ENCODE assay signal across 1 cellular context in the genomic region with DNA sequence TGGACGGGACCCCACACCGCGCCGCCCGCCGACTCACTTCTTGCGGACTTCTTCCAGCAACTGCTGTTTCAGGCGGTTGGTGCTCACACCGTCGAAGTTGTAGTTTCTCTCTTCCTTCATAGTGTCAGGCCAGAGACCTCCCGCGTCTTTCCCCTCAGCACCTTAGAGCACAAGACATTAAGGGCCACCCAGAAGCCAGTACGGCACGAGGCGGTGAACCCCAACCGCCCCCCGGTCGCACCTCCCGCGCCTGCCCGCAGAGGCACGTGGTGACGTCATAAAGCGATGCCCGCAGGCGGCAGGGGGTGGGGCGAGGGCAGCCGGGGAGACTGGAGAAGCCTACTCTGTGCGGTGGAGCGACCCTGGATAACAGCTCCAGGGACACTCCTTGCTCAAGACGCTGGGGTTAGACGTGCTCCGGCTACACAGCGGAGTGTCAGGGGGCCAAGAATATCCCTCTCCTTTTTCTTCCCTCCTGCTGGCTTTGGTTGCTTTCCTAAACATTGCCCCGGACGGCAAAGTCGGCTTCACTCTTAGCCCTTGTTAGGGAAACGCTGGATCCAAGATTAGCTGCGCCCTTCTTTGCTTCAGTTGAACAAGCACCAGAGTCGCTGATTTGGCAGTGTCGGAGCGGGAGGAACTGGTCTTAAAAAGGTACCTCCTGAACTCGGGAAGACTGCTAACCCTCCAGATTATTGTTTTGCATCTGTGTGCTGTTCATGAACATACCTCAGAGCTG.
TF ChIP-seq lines count a peak whose summit lies in the region.

Gene CCDC169, minus strand, starts transcription at position 215 of the 739 bp plus-strand sequence. Its CDS starts 95 bp downstream, at position 120.

TF ChIP-seq in K562, 482 proteins besides CTCF, POLR2A, EP300 and RAD21 (continued from another document and continues in another):
- TF ChIP-seq, protein P1, sequence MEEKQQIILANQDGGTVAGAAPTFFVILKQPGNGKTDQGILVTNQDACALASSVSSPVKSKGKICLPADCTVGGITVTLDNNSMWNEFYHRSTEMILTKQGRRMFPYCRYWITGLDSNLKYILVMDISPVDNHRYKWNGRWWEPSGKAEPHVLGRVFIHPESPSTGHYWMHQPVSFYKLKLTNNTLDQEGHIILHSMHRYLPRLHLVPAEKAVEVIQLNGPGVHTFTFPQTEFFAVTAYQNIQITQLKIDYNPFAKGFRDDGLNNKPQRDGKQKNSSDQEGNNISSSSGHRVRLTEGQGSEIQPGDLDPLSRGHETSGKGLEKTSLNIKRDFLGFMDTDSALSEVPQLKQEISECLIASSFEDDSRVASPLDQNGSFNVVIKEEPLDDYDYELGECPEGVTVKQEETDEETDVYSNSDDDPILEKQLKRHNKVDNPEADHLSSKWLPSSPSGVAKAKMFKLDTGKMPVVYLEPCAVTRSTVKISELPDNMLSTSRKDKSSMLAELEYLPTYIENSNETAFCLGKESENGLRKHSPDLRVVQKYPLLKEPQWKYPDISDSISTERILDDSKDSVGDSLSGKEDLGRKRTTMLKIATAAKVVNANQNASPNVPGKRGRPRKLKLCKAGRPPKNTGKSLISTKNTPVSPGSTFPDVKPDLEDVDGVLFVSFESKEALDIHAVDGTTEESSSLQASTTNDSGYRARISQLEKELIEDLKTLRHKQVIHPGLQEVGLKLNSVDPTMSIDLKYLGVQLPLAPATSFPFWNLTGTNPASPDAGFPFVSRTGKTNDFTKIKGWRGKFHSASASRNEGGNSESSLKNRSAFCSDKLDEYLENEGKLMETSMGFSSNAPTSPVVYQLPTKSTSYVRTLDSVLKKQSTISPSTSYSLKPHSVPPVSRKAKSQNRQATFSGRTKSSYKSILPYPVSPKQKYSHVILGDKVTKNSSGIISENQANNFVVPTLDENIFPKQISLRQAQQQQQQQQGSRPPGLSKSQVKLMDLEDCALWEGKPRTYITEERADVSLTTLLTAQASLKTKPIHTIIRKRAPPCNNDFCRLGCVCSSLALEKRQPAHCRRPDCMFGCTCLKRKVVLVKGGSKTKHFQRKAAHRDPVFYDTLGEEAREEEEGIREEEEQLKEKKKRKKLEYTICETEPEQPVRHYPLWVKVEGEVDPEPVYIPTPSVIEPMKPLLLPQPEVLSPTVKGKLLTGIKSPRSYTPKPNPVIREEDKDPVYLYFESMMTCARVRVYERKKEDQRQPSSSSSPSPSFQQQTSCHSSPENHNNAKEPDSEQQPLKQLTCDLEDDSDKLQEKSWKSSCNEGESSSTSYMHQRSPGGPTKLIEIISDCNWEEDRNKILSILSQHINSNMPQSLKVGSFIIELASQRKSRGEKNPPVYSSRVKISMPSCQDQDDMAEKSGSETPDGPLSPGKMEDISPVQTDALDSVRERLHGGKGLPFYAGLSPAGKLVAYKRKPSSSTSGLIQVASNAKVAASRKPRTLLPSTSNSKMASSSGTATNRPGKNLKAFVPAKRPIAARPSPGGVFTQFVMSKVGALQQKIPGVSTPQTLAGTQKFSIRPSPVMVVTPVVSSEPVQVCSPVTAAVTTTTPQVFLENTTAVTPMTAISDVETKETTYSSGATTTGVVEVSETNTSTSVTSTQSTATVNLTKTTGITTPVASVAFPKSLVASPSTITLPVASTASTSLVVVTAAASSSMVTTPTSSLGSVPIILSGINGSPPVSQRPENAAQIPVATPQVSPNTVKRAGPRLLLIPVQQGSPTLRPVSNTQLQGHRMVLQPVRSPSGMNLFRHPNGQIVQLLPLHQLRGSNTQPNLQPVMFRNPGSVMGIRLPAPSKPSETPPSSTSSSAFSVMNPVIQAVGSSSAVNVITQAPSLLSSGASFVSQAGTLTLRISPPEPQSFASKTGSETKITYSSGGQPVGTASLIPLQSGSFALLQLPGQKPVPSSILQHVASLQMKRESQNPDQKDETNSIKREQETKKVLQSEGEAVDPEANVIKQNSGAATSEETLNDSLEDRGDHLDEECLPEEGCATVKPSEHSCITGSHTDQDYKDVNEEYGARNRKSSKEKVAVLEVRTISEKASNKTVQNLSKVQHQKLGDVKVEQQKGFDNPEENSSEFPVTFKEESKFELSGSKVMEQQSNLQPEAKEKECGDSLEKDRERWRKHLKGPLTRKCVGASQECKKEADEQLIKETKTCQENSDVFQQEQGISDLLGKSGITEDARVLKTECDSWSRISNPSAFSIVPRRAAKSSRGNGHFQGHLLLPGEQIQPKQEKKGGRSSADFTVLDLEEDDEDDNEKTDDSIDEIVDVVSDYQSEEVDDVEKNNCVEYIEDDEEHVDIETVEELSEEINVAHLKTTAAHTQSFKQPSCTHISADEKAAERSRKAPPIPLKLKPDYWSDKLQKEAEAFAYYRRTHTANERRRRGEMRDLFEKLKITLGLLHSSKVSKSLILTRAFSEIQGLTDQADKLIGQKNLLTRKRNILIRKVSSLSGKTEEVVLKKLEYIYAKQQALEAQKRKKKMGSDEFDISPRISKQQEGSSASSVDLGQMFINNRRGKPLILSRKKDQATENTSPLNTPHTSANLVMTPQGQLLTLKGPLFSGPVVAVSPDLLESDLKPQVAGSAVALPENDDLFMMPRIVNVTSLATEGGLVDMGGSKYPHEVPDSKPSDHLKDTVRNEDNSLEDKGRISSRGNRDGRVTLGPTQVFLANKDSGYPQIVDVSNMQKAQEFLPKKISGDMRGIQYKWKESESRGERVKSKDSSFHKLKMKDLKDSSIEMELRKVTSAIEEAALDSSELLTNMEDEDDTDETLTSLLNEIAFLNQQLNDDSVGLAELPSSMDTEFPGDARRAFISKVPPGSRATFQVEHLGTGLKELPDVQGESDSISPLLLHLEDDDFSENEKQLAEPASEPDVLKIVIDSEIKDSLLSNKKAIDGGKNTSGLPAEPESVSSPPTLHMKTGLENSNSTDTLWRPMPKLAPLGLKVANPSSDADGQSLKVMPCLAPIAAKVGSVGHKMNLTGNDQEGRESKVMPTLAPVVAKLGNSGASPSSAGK (IDR thresholded peaks at IDR 0.05), result peak; percentile 79
- TF ChIP-seq ETV5 (CRISPR knock-in tag; IDR thresholded peaks at IDR 0.05; ENCODE audit: low read depth), result no peak
- TF ChIP-seq ATF1 (CRISPR knock-in tag; IDR thresholded peaks at IDR 0.05), result peak; percentile 66; the same call in 1 of the 2 replicates
- peak; percentile 96 for TF ChIP-seq ATF1 (tag; IDR thresholded peaks at IDR 0.05)
- no peak for TF ChIP-seq TBL1XR1 (IDR thresholded peaks at IDR 0.05; ENCODE audit: low read length in 2 of 2)
- no peak for TF ChIP-seq CBFB (CRISPR knock-in tag; IDR thresholded peaks at IDR 0.05)
- TF ChIP-seq ZNF12 (CRISPR knock-in tag; IDR thresholded peaks at IDR 0.05), result no peak
- 0 out of 2 replicates have a peak, but pooled peaks have one; percentile 48 for TF ChIP-seq LCOR (CRISPR knock-in tag; IDR thresholded peaks at IDR 0.05)
- no peak for TF ChIP-seq CTCFL (IDR thresholded peaks at IDR 0.05; ENCODE audit: borderline replicate concordance, insufficient read depth, low read depth, low read length, poor library complexity, severe bottlenecking)
- TF ChIP-seq POLR2B (IDR thresholded peaks at IDR 0.05; ENCODE audit: low read depth, partially characterized antibody), result peak; percentile 65
- TF ChIP-seq TBP (optimal IDR thresholded peaks at IDR 0.05; ENCODE audit: low read depth, low read length), result peak; percentile 46
- TF ChIP-seq, protein P2, sequence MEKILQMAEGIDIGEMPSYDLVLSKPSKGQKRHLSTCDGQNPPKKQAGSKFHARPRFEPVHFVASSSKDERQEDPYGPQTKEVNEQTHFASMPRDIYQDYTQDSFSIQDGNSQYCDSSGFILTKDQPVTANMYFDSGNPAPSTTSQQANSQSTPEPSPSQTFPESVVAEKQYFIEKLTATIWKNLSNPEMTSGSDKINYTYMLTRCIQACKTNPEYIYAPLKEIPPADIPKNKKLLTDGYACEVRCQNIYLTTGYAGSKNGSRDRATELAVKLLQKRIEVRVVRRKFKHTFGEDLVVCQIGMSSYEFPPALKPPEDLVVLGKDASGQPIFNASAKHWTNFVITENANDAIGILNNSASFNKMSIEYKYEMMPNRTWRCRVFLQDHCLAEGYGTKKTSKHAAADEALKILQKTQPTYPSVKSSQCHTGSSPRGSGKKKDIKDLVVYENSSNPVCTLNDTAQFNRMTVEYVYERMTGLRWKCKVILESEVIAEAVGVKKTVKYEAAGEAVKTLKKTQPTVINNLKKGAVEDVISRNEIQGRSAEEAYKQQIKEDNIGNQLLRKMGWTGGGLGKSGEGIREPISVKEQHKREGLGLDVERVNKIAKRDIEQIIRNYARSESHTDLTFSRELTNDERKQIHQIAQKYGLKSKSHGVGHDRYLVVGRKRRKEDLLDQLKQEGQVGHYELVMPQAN (IDR thresholded peaks at IDR 0.05; ENCODE audit: borderline replicate concordance), result 0 out of 2 replicates have a peak, but pooled peaks have one; percentile 35
- TF ChIP-seq SMAD2 (IDR thresholded peaks at IDR 0.05; ENCODE audit: low read depth, low read length), result no peak
- peak in 1 of 2 experiments; percentile 25; a peak in 1 of 4 replicates for TF ChIP-seq SIN3A (IDR thresholded peaks at IDR 0.05; ENCODE audit: borderline replicate concordance in 2 of 2, control insufficient read depth in 1 of 2, low read depth in 2 of 2, low read length in 2 of 2)
- peak; percentile 86 for TF ChIP-seq CXXC5 (CRISPR knock-in tag; IDR thresholded peaks at IDR 0.05)
- no peak for TF ChIP-seq SIRT6 (IDR thresholded peaks at IDR 0.05; ENCODE audit: low read depth, low read length)
- no peak for TF ChIP-seq ZSCAN32 (CRISPR knock-in tag; IDR thresholded peaks at IDR 0.05)
- TF ChIP-seq POU5F1 (IDR thresholded peaks at IDR 0.05; ENCODE audit: borderline replicate concordance, low read depth, low read length, partially characterized antibody), result no peak
- no peak for TF ChIP-seq NELFE (IDR thresholded peaks at IDR 0.05; ENCODE audit: insufficient read depth, insufficient read length)
- TF ChIP-seq, protein P3, sequence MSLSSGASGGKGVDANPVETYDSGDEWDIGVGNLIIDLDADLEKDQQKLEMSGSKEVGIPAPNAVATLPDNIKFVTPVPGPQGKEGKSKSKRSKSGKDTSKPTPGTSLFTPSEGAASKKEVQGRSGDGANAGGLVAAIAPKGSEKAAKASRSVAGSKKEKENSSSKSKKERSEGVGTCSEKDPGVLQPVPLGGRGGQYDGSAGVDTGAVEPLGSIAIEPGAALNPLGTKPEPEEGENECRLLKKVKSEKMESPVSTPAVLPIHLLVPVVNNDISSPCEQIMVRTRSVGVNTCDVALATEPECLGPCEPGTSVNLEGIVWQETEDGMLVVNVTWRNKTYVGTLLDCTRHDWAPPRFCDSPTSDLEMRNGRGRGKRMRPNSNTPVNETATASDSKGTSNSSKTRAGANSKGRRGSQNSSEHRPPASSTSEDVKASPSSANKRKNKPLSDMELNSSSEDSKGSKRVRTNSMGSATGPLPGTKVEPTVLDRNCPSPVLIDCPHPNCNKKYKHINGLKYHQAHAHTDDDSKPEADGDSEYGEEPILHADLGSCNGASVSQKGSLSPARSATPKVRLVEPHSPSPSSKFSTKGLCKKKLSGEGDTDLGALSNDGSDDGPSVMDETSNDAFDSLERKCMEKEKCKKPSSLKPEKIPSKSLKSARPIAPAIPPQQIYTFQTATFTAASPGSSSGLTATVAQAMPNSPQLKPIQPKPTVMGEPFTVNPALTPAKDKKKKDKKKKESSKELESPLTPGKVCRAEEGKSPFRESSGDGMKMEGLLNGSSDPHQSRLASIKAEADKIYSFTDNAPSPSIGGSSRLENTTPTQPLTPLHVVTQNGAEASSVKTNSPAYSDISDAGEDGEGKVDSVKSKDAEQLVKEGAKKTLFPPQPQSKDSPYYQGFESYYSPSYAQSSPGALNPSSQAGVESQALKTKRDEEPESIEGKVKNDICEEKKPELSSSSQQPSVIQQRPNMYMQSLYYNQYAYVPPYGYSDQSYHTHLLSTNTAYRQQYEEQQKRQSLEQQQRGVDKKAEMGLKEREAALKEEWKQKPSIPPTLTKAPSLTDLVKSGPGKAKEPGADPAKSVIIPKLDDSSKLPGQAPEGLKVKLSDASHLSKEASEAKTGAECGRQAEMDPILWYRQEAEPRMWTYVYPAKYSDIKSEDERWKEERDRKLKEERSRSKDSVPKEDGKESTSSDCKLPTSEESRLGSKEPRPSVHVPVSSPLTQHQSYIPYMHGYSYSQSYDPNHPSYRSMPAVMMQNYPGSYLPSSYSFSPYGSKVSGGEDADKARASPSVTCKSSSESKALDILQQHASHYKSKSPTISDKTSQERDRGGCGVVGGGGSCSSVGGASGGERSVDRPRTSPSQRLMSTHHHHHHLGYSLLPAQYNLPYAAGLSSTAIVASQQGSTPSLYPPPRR (CRISPR knock-in tag; IDR thresholded peaks at IDR 0.05; ENCODE audit: borderline replicate concordance), result no peak
- no peak for TF ChIP-seq ZNF395 (CRISPR knock-in tag; IDR thresholded peaks at IDR 0.05)
- TF ChIP-seq MAZ (CRISPR knock-in tag; conservative IDR thresholded peaks at IDR 0.05 in 1 of 2, IDR thresholded peaks at IDR 0.05 in 1 of 2), result peak; percentile 74 to 84
- TF ChIP-seq CREB1 (IDR thresholded peaks at IDR 0.05), result peak; percentile 87
- peak; percentile 89 for TF ChIP-seq CREB1 (CRISPR knock-in tag; IDR thresholded peaks at IDR 0.05)
- TF ChIP-seq TCF15 (CRISPR knock-in tag; IDR thresholded peaks at IDR 0.05), result no peak
- no peak for TF ChIP-seq MED1 (CRISPR knock-in tag; IDR thresholded peaks at IDR 0.05; ENCODE audit: borderline replicate concordance)
- TF ChIP-seq RBFOX2 (IDR thresholded peaks at IDR 0.05; ENCODE audit: low read depth, low read length), result peak; percentile 81
- no peak for TF ChIP-seq NFYB (IDR thresholded peaks at IDR 0.05; ENCODE audit: extremely low read depth, insufficient read length)
- no peak for TF ChIP-seq SAP30 (IDR thresholded peaks at IDR 0.05; ENCODE audit: borderline replicate concordance, insufficient read depth, low read depth, low read length, poor library complexity, severe bottlenecking)
- TF ChIP-seq FOS (IDR thresholded peaks at IDR 0.05; ENCODE audit: extremely low read depth, insufficient read length), result no peak
- TF ChIP-seq NR1H2 (CRISPR knock-in tag; IDR thresholded peaks at IDR 0.05), result no peak
- no peak for TF ChIP-seq ZNF316 (IDR thresholded peaks at IDR 0.05)
